Comparison of ENCODE assay signal across 8 cellular contexts in genomic region chr6:143450453-143451362, GRCh38. TPM values are rescaled to one million over a fixed set of nuclear protein-coding genes. Genes with fewer than 3 reads are reported as not detected.
DNase-seq lines count a peak whose midpoint lies in the region; TF ChIP-seq lines count a peak whose summit lies in the region.

Gene ADAT2 (minus strand): TSS chr6:143450695. CDS start chr6:143450658, 37 bp downstream.
Gene PEX3 (plus strand): TSS chr6:143450805. CDS start chr6:143451043, 238 bp downstream.

- peak within 1 kb of the TSS; percentile 30 for H3K27ac ChIP-seq in SJSA1

- H3K4me1 ChIP-seq in SJSA1 (replicated peaks) (peaks cover 5% of the 10 kb centered on the region; the same call in 1 of the 2 replicates), neuron (ENCODE audit: insufficient read depth, low read length) (peaks cover 15% of the 10 kb centered on the region)

- H3K36me3 ChIP-seq in SJSA1 (no peaks in the 10 kb centered on the region), neuron (ENCODE audit: insufficient read depth, low read length) (no peaks in the 10 kb centered on the region)

- H3K9me3 ChIP-seq in SJSA1 (replicated peaks) = no peaks in the 10 kb centered on the region
- no peaks in the 10 kb centered on the region for H3K9me3 ChIP-seq in neuron (ENCODE audit: low read length)

- DNase-seq in GM04503 (ENCODE audit: low read depth) (peak; percentile 61), HFF-Myc (ENCODE audit: extremely low read depth, low read depth) (peak; percentile 73), MV-4-11 (lab: John Stamatoyannopoulos, UW) (peak; percentile 92), SJSA1 (ENCODE audit: low read depth in 1 of 2, low spot score in 2 of 2) (peak; percentile 92 to 95), foreskin melanocyte (peak; percentile 90), stromal cell of bone marrow (ENCODE audit: low read depth) (peak; percentile 84)
- peak; percentile 82 to 89 (median 84) for DNase-seq in activated naive CD4-positive, alpha-beta T cell (lab: John Stamatoyannopoulos, UW)

- H3K4me3 ChIP-seq in HFF-Myc (replicated peaks; ENCODE audit: low read depth, low read length) (peak within 1 kb of the TSS; percentile 85), SJSA1 (peak within 1 kb of the TSS; percentile 60), neuron (ENCODE audit: low read length) (peak within 1 kb of the TSS; percentile 99)

- TF ChIP-seq CTCF in HFF-Myc (IDR thresholded peaks at IDR 0.05; ENCODE audit: low read depth, low read length, missing control alignments) = no peak

- peak within 1 kb of the TSS; percentile 100 for H2AFZ ChIP-seq in neuron (ENCODE audit: low read depth, low read length)

- H3K27me3 ChIP-seq in SJSA1 (replicated peaks) = no peaks in the 10 kb centered on the region
- H3K27me3 ChIP-seq in neuron (ENCODE audit: insufficient read depth, low read length) = no peaks in the 10 kb centered on the region

RNA-seq across cellular contexts. Expression of gene ADAT2, which starts in this region (rescaled TPM):
- total RNA-seq in SJSA1 (2014; rRNA removed; shearing (Covaris generic)) = 3.1 and 5.5 TPM in 2 replicates

RNA-seq across cellular contexts. Expression of gene PEX3, which starts in this region (rescaled TPM):
- total RNA-seq in SJSA1 (2014; rRNA removed; shearing (Covaris generic)) = 19.7 and 38.5 TPM in 2 replicates

Comparison
In these comparisons a context has a peak if more than half of its experiments do, and no peak if none do; other contexts are left out.
1. Peak in every context shown above with its lines: DNase-seq, H3K4me3 ChIP-seq and H3K27ac ChIP-seq.